Comparison of ENCODE assay signal across 21 cellular contexts in genomic region chr13:104522235-104523072, GRCh38.
DNase-seq lines count a peak whose midpoint lies in the region; ATAC-seq and TF ChIP-seq lines count a peak whose summit lies in the region.
"Had no signal": no experiment of that assay in that cellular context is flagged by ENCODE, and none has a peak within 500 bp of the region (broad histone marks: within the 10 kb centered on the region; RNA-seq: fewer than 3 reads in every experiment).

No MANE protein-coding gene starts in this region.

- no peak overlapping the region for H3K4me3 ChIP-seq in spleen
- H3K4me3 ChIP-seq: BLaER1, K562, SJSA1 had no signal

- H3K27ac ChIP-seq in spleen = no peak overlapping the region
- H3K27ac ChIP-seq: BLaER1, SJSA1 had no signal

- peaks cover 0 to 50% (median 10%) of the 10 kb centered on the region in 8 donors for H3K9me3 ChIP-seq in spleen

- DNase-seq in Daoy (ENCODE audit: low read depth) = peak; percentile 0
- peak; percentile 74 for DNase-seq in cardiac septum (ENCODE audit: low spot score)
- DNase-seq in left lobe of liver (ENCODE audit: low spot score) = peak; percentile 37
- DNase-seq in spleen = peak; percentile 47
- DNase-seq in Ammon's horn (ENCODE audit: low spot score) = no peak
- DNase-seq: CD4-positive, CD25-positive, alpha-beta regulatory T cell; DMS153; DND-41; Kasumi-1; NCI-H1105; NCI-H1436 treated with DMSO at 0.1 percent for 48 hours; NCI-H187 treated with DMSO at 0.1 percent for 48 hours; NCI-H2171 treated with DMSO at 0.1 percent for 48 hours; NCI-H345; NCI-H510A treated with DMSO at 0.1 percent for 48 hours; NCI-H774 had no signal

- TF ChIP-seq POLR2A in spleen (IDR thresholded peaks at IDR 0.05) = no peak

- no peaks in the 10 kb centered on the region for H3K4me1 ChIP-seq in spleen
- H3K4me1 ChIP-seq: BLaER1, SJSA1 had no signal

- intact Hi-C loops in cardiac septum (cut with DNase I) (no loop called here), spleen (cut with DNase I; ENCODE audit: low total_unique reads) (no loop called here)

- H3K27me3 ChIP-seq in spleen (replicated peaks in 1 of 7) = no peaks in the 10 kb centered on the region
- H3K27me3 ChIP-seq: BLaER1 had no signal

- ATAC-seq in left lobe of liver = no peak
- no peak for ATAC-seq in GM18519 (IDR thresholded peaks at IDR 0.05; ENCODE audit: low FRiP score, unreplicated experiment)
- no peak for ATAC-seq in HG03439 (IDR thresholded peaks at IDR 0.05; ENCODE audit: unreplicated experiment)
- ATAC-seq: K562 had no signal

- no peak for TF ChIP-seq CTCF in spleen (IDR thresholded peaks at IDR 0.05 in 8 of 11, conservative IDR thresholded peaks at IDR 0.05 in 3 of 11)

- 84 to 90% (median 89%) methylated on average over 21 to 25 of the region's 25 CpGs for WGBS in spleen, 5 donors

- no peaks in the 10 kb centered on the region for H3K36me3 ChIP-seq in spleen
- H3K36me3 ChIP-seq: BLaER1, SJSA1 had no signal
